Comparison of ENCODE assay signal across 15 cellular contexts in the genomic region with DNA sequence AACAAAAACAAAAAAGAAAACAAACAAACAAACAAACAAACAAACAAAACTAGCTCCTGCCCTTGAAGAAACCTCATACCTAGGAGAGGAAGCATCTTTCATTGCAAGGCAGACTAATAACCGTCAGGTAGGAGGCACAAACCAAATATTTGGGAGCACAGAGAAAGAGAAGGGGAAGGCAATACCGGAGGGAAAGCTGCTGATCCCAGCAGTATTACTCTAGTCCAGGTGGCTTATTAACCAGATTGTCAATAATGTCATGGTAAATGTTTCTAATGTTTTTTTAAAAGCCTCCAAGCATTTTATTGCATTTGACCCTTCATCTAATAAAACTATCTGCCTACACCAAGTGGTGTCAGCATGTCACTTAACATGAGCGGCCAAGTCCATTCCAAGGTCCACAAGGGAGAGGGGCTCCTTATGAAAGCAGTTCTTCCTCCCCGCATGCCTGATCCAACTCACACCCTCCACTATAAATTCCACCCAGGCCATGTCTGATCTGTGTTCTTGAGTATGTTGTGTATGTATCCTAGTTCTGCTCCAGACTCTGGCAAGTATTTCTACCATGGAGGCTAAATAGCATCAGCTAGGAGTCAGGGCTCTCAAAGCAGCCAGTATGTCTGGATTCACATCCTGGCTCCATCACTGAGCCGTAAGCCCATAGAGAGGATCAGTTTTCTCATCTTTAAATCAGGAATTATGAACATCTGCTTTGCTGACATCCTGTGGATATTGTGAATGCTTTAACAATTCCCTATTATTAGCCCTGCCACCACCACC.
DNase-seq lines count a peak whose midpoint lies in the region; ATAC-seq and TF ChIP-seq lines count a peak whose summit lies in the region.
"Had no signal": no experiment of that assay in that cellular context is flagged by ENCODE, and none has a peak within 500 bp of the region (broad histone marks: within the 10 kb centered on the region; RNA-seq: fewer than 3 reads in every experiment).

No MANE protein-coding gene starts in this region.

- WGBS in trophoblast cell (ENCODE audit: extremely low coverage, insufficient coverage, insufficient read length): no CpG with 5 or more reads among the region's 5 CpGs
- 85 to 91% methylated on average over 5 of the region's 5 CpGs for WGBS in lower leg skin, 2 donors

- H2BK5ac ChIP-seq in trophoblast cell (ENCODE audit: low read depth, low read length, poor library complexity): no peak overlapping the region

- CTCF ChIA-PET in activated naive CD4-positive, alpha-beta T cell treated with anti-CD3 and anti-CD28 coated beads, Interleukin-2, amount 10 ng/mL, durations not matched to agents 7 days and 5 days (lab: Charles Lee): no interaction called here

- no peaks in the 10 kb centered on the region for H3K79me2 ChIP-seq in trophoblast cell (ENCODE audit: control insufficient read depth, insufficient read depth, low read length, poor library complexity)

- H3K4ac ChIP-seq in trophoblast cell (ENCODE audit: low read depth, low read length): no peak overlapping the region

- no peak overlapping the region for H3K9ac ChIP-seq in trophoblast cell (ENCODE audit: low read length)

- TF ChIP-seq CTCF in lower leg skin (IDR thresholded peaks at IDR 0.05): no peak
- TF ChIP-seq CTCF in gastrocnemius medialis (IDR thresholded peaks at IDR 0.05 in 4 of 5, conservative IDR thresholded peaks at IDR 0.05 in 1 of 5): no peak

- H3K27me3 ChIP-seq in trophoblast cell (ENCODE audit: insufficient read depth, low read length) (peaks cover 2% of the 10 kb centered on the region), gastrocnemius medialis (no peaks in the 10 kb centered on the region)

- H2BK12ac ChIP-seq in trophoblast cell (ENCODE audit: low read length): no peak overlapping the region

- H3K4me1 Mint-ChIP-seq in activated naive CD4-positive, alpha-beta T cell treated with anti-CD3 and anti-CD28 coated beads, Interleukin-2, amount 10 ng/mL, durations not matched to agents 7 days and 5 days: no peaks in the 10 kb centered on the region
- H3K4me1 Mint-ChIP-seq: CD4-positive, CD25-positive, alpha-beta regulatory T cell; CD8-positive, alpha-beta memory T cell had no signal

- no peaks in the 10 kb centered on the region for H3K36me3 ChIP-seq in trophoblast cell (ENCODE audit: control insufficient read depth in 1 of 2, insufficient read depth in 2 of 2, low read length in 2 of 2)
- H3K36me3 ChIP-seq in gastrocnemius medialis: no peaks in the 10 kb centered on the region
- H3K36me3 ChIP-seq: BE2C had no signal

- no peak overlapping the region for H3K23ac ChIP-seq in trophoblast cell (ENCODE audit: low read length)

- H4K12ac ChIP-seq in trophoblast cell (ENCODE audit: low read depth, low read length): no peak overlapping the region

- H3K4me3 ChIP-seq in trophoblast cell (ENCODE audit: low read depth, low read length): no peak overlapping the region
- no peak overlapping the region for H3K4me3 ChIP-seq in lower leg skin (ENCODE audit: low read depth, poor library complexity, severe bottlenecking)
- no peak overlapping the region for H3K4me3 ChIP-seq in gastrocnemius medialis

- no peak overlapping the region for H3K27ac ChIP-seq in trophoblast cell (ENCODE audit: low read depth, low read length)
- no peak overlapping the region for H3K27ac ChIP-seq in gastrocnemius medialis

- H2AFZ ChIP-seq in trophoblast cell (ENCODE audit: insufficient read depth, low read length, poor library complexity): no peak overlapping the region

- H3K18ac ChIP-seq in trophoblast cell (ENCODE audit: low read length): no peak overlapping the region

- H3K36me3 Mint-ChIP-seq in activated naive CD4-positive, alpha-beta T cell treated with anti-CD3 and anti-CD28 coated beads, Interleukin-2, amount 10 ng/mL, durations not matched to agents 7 days and 5 days: no peaks in the 10 kb centered on the region
- H3K36me3 Mint-ChIP-seq: CD4-positive, CD25-positive, alpha-beta regulatory T cell; CD8-positive, alpha-beta memory T cell had no signal

- no peak overlapping the region for H3K14ac ChIP-seq in trophoblast cell (ENCODE audit: low read length)

- H2AK5ac ChIP-seq in trophoblast cell (ENCODE audit: low read length): no peak overlapping the region

- DNase-seq in activated naive CD4-positive, alpha-beta T cell treated with anti-CD3 and anti-CD28 coated beads, Interleukin-2, amount 10 ng/mL, durations not matched to agents 7 days and 5 days: no peak
- no peak for DNase-seq in activated naive CD4-positive, alpha-beta T cell treated with anti-CD3 and anti-CD28 coated beads, Interleukin-2, amount 50 U/mL, for 16 hours
- DNase-seq in left kidney (ENCODE audit: low read depth, low spot score): peak; percentile 31
- DNase-seq in trophoblast cell: peak; percentile 59 to 66
- no peak for DNase-seq in DMS53 treated with DMSO at 0.1 percent for 48 hours (lab: John Stamatoyannopoulos, UW; ENCODE audit: unreplicated experiment)
- DNase-seq in lower leg skin (ENCODE audit: low spot score in 2 of 2): no peak
- no peak for DNase-seq in gastrocnemius medialis
- DNase-seq: BE2C; C1 segment of cervical spinal cord; CD4-positive, CD25-positive, alpha-beta regulatory T cell; CD8-positive, alpha-beta memory T cell; COR-L47; DMS 273 treated with DMSO at 0.1 percent for 48 hours; DMS53; H9 had no signal

- no peak for ATAC-seq in gastrocnemius medialis

- H3K9me3 Mint-ChIP-seq in activated naive CD4-positive, alpha-beta T cell treated with anti-CD3 and anti-CD28 coated beads, Interleukin-2, amount 10 ng/mL, durations not matched to agents 7 days and 5 days: peaks cover 16% of the 10 kb centered on the region
- H3K9me3 Mint-ChIP-seq: H9 had no signal

- H4K8ac ChIP-seq in trophoblast cell (ENCODE audit: low read depth, low read length): no peak overlapping the region

- H3K4me1 ChIP-seq in trophoblast cell (ENCODE audit: control insufficient read depth in 1 of 2, insufficient read depth in 2 of 2, low read length in 2 of 2) (no peaks in the 10 kb centered on the region), gastrocnemius medialis (no peaks in the 10 kb centered on the region)
- H3K4me1 ChIP-seq: BE2C had no signal

- H3K9me3 ChIP-seq in trophoblast cell (ENCODE audit: insufficient read depth, low read depth, low read length) (peaks cover 1% of the 10 kb centered on the region), gastrocnemius medialis (no peaks in the 10 kb centered on the region)
- H3K9me3 ChIP-seq: BE2C had no signal

- peak overlapping the region; percentile 61 for H3K27ac Mint-ChIP-seq in activated naive CD4-positive, alpha-beta T cell treated with anti-CD3 and anti-CD28 coated beads, Interleukin-2, amount 10 ng/mL, durations not matched to agents 7 days and 5 days
- H3K27ac Mint-ChIP-seq: CD4-positive, CD25-positive, alpha-beta regulatory T cell; CD8-positive, alpha-beta memory T cell; H9 had no signal

- intact Hi-C loops in lower leg skin (cut with DNase I; ENCODE audit: low total_unique reads) (no loop called here), gastrocnemius medialis (cut with DNase I; ENCODE audit: low total_unique reads) (no loop called here)

- TF ChIP-seq POLR2A in lower leg skin (IDR thresholded peaks at IDR 0.05): no peak
- TF ChIP-seq POLR2A in gastrocnemius medialis (IDR thresholded peaks at IDR 0.05): no peak

- H3K79me1 ChIP-seq in trophoblast cell (ENCODE audit: low read length): no peaks in the 10 kb centered on the region

- in situ Hi-C loops in gastrocnemius medialis (cut with MboI; ENCODE audit: low sequenced_read_pairs in 4 of 4): no loop called here

- H2BK120ac ChIP-seq in trophoblast cell (ENCODE audit: insufficient read depth, low read length, poor library complexity): no peak overlapping the region

- H4K91ac ChIP-seq in trophoblast cell (ENCODE audit: low read depth, low read length): no peak overlapping the region

- no peak overlapping the region for H3K4me3 Mint-ChIP-seq in activated naive CD4-positive, alpha-beta T cell treated with anti-CD3 and anti-CD28 coated beads, Interleukin-2, amount 10 ng/mL, durations not matched to agents 7 days and 5 days
- H3K4me3 Mint-ChIP-seq: CD4-positive, CD25-positive, alpha-beta regulatory T cell; CD8-positive, alpha-beta memory T cell; H9 had no signal

- H3K4me2 ChIP-seq in trophoblast cell (ENCODE audit: low read length): no peak overlapping the region

- H3K27me3 Mint-ChIP-seq in activated naive CD4-positive, alpha-beta T cell treated with anti-CD3 and anti-CD28 coated beads, Interleukin-2, amount 10 ng/mL, durations not matched to agents 7 days and 5 days: no peaks in the 10 kb centered on the region
- H3K27me3 Mint-ChIP-seq: CD4-positive, CD25-positive, alpha-beta regulatory T cell; CD8-positive, alpha-beta memory T cell had no signal

Comparison
In these comparisons a context has a peak if more than half of its experiments do, and no peak if none do; other contexts are left out.
1. DNase-seq: peak in left kidney (single experiment) and trophoblast cell (2 of 2); none in activated naive CD4-positive, alpha-beta T cell treated with anti-CD3 and anti-CD28 coated beads, Interleukin-2, amount 10 ng/mL, durations not matched to agents 7 days and 5 days (single experiment), activated naive CD4-positive, alpha-beta T cell treated with anti-CD3 and anti-CD28 coated beads, Interleukin-2, amount 50 U/mL, for 16 hours (single experiment), DMS53 treated with DMSO at 0.1 percent for 48 hours (single experiment), lower leg skin (0 of 2) and gastrocnemius medialis (0 of 2).